In the genomic region with DNA sequence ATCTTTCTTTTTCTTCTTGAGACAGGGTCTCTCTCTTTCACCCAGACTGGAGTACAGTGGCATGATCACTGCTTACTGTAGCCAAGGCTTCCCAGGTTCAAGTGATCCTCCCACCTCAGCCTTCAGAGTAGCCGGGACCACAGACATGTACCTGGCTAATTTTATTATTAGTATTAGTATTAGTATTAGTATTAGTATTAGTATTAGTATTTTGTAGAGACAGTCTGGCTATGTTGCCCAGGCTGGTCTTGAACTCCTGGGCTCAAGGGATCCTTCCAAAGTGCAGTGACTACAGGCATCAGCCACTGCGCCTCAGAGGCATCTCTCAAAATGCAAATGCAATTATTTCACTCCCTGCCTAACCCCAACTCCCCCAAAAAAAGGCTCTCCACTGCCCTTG, we compare ENCODE assay signal across 18 cellular contexts. TPM values are rescaled to one million over a fixed set of nuclear protein-coding genes. Genes with fewer than 3 reads are reported as not detected.
"Had no signal": no experiment of that assay in that cellular context is flagged by ENCODE, and none has a peak within 500 bp of the region (broad histone marks: within the 10 kb centered on the region; RNA-seq: fewer than 3 reads in every experiment).

No MANE protein-coding gene starts in this region.

- H3K36me3 ChIP-seq: prostate gland, right atrium auricular region had no signal

- ATAC-seq: effector memory CD8-positive, alpha-beta T cell; naive thymus-derived CD4-positive, alpha-beta T cell had no signal

- H2AFZ ChIP-seq: hepatocyte had no signal

- H3K27ac ChIP-seq: foreskin keratinocyte, hepatocyte, prostate gland, right atrium auricular region, testis had no signal

- H3K4me3 ChIP-seq: hepatocyte, prostate gland had no signal

- H3K27me3 ChIP-seq: cardiac muscle cell, foreskin keratinocyte, hepatocyte, right atrium auricular region, testis had no signal

- H3K9me3 ChIP-seq: prostate gland, right atrium auricular region, testis had no signal

- H3K9me3 Mint-ChIP-seq: activated CD4-positive, alpha-beta memory T cell treated with anti-CD3 and anti-CD28 coated beads, Interleukin-2, amount 10 ng/mL, durations not matched to agents 7 days and 5 days; activated T-cell treated with anti-CD3 and anti-CD28 coated beads, Interleukin-2, amount 50 U/mL, for 24 hours; effector memory CD8-positive, alpha-beta T cell; memory B cell had no signal

- H3K4me1 ChIP-seq: foreskin keratinocyte, prostate gland had no signal

- H3K27ac Mint-ChIP-seq: activated CD4-positive, alpha-beta memory T cell treated with anti-CD3 and anti-CD28 coated beads, Interleukin-2, amount 10 ng/mL, durations not matched to agents 7 days and 5 days; activated T-cell treated with anti-CD3 and anti-CD28 coated beads, Interleukin-2, amount 50 U/mL, for 24 hours; effector memory CD8-positive, alpha-beta T cell; memory B cell; naive thymus-derived CD4-positive, alpha-beta T cell had no signal

- DNase-seq: activated CD4-positive, alpha-beta memory T cell treated with anti-CD3 and anti-CD28 coated beads, Interleukin-2, amount 10 ng/mL, durations not matched to agents 7 days and 5 days; activated CD4-positive, alpha-beta T cell treated with anti-CD3 and anti-CD28 coated beads for 48 hours; activated CD4-positive, CD25-positive, alpha-beta regulatory T cell; activated naive CD4-positive, alpha-beta T cell treated with anti-CD3 and anti-CD28 coated beads, Interleukin-2, amount 50 U/mL, for 16 hours; activated T-cell treated with anti-CD3 and anti-CD28 coated beads, Interleukin-2, amount 50 U/mL, for 24 hours; dermis blood vessel endothelial cell; effector memory CD8-positive, alpha-beta T cell; naive thymus-derived CD4-positive, alpha-beta T cell; occipital lobe; testis had no signal

- H3K4me3 Mint-ChIP-seq: activated CD4-positive, alpha-beta memory T cell treated with anti-CD3 and anti-CD28 coated beads, Interleukin-2, amount 10 ng/mL, durations not matched to agents 7 days and 5 days had no signal

- H3K36me3 Mint-ChIP-seq: memory B cell had no signal

RNA-seq across cellular contexts. Expression of a gene that starts 25.6 kb away (rescaled TPM):
- total RNA-seq: T-helper 1 cell treated with Interleukin-12 subunit alpha and Interleukin-12 subunit beta and Interleukin-4 antibody, amounts not matched to agents 30 ng/mL and 1 ng/mL, for 36 hours had no signal

RNA-seq across cellular contexts. Expression of a gene that starts 37.0 kb away (rescaled TPM):
- total RNA-seq: activated CD4-positive, alpha-beta memory T cell treated with anti-CD3 and anti-CD28 coated beads, Interleukin-2, amount 10 ng/mL, durations not matched to agents 7 days and 5 days; dermis blood vessel endothelial cell; foreskin keratinocyte; skeletal muscle tissue; T-helper 1 cell treated with Interleukin-12 subunit alpha and Interleukin-12 subunit beta and Interleukin-4 antibody, amounts not matched to agents 30 ng/mL and 1 ng/mL, for 36 hours had no signal
